ENCODE assay signal across 2 cellular contexts in genomic region chr16:67154578-67155304, GRCh38.
TF ChIP-seq lines count a peak whose summit lies in the region.

No MANE protein-coding gene starts in this region.

TF ChIP-seq in GM23338, 12 proteins besides CTCF, POLR2A, EP300 and RAD21:
- TF ChIP-seq CREB1 (CRISPR knock-in tag; IDR thresholded peaks at IDR 0.05; ENCODE audit: low read depth) (no peak), STAT1 (IDR thresholded peaks at IDR 0.05; ENCODE audit: unreplicated experiment) (no peak), EZH2 (IDR thresholded peaks at IDR 0.05; ENCODE audit: low read depth, unreplicated experiment) (peak; percentile 20)
- TF ChIP-seq, protein P1, sequence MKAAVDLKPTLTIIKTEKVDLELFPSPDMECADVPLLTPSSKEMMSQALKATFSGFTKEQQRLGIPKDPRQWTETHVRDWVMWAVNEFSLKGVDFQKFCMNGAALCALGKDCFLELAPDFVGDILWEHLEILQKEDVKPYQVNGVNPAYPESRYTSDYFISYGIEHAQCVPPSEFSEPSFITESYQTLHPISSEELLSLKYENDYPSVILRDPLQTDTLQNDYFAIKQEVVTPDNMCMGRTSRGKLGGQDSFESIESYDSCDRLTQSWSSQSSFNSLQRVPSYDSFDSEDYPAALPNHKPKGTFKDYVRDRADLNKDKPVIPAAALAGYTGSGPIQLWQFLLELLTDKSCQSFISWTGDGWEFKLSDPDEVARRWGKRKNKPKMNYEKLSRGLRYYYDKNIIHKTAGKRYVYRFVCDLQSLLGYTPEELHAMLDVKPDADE (IDR thresholded peaks at IDR 0.05) = no peak
- TF ChIP-seq, protein P2, sequence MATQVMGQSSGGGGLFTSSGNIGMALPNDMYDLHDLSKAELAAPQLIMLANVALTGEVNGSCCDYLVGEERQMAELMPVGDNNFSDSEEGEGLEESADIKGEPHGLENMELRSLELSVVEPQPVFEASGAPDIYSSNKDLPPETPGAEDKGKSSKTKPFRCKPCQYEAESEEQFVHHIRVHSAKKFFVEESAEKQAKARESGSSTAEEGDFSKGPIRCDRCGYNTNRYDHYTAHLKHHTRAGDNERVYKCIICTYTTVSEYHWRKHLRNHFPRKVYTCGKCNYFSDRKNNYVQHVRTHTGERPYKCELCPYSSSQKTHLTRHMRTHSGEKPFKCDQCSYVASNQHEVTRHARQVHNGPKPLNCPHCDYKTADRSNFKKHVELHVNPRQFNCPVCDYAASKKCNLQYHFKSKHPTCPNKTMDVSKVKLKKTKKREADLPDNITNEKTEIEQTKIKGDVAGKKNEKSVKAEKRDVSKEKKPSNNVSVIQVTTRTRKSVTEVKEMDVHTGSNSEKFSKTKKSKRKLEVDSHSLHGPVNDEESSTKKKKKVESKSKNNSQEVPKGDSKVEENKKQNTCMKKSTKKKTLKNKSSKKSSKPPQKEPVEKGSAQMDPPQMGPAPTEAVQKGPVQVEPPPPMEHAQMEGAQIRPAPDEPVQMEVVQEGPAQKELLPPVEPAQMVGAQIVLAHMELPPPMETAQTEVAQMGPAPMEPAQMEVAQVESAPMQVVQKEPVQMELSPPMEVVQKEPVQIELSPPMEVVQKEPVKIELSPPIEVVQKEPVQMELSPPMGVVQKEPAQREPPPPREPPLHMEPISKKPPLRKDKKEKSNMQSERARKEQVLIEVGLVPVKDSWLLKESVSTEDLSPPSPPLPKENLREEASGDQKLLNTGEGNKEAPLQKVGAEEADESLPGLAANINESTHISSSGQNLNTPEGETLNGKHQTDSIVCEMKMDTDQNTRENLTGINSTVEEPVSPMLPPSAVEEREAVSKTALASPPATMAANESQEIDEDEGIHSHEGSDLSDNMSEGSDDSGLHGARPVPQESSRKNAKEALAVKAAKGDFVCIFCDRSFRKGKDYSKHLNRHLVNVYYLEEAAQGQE (IDR thresholded peaks at IDR 0.05; ENCODE audit: unreplicated experiment) = no peak
TF ChIP-seq in GM23338: peak in this region for 1.

TF ChIP-seq in K562, 482 proteins besides CTCF, POLR2A, EP300 and RAD21:
- TF ChIP-seq ZNF699 (CRISPR knock-in tag; IDR thresholded peaks at IDR 0.05; ENCODE audit: insufficient replicate concordance) (no peak), RBM22 (IDR thresholded peaks at IDR 0.05; ENCODE audit: low read depth, low read length, poor library complexity, severe bottlenecking) (peak; percentile 2), ZNF586 (CRISPR knock-in tag; conservative IDR thresholded peaks at IDR 0.05) (no peak), PCBP1 (IDR thresholded peaks at IDR 0.05; ENCODE audit: low read depth, low read length, poor library complexity, severe bottlenecking) (peak; percentile 37), CREM (IDR thresholded peaks at IDR 0.05; ENCODE audit: low read depth) (no peak), POLR2G (IDR thresholded peaks at IDR 0.05; ENCODE audit: low read depth, low read length) (peak; percentile 29; the same call in 1 of the 2 replicates), RBFOX2 (IDR thresholded peaks at IDR 0.05; ENCODE audit: low read depth, low read length) (no peak)
- TF ChIP-seq, protein P3, sequence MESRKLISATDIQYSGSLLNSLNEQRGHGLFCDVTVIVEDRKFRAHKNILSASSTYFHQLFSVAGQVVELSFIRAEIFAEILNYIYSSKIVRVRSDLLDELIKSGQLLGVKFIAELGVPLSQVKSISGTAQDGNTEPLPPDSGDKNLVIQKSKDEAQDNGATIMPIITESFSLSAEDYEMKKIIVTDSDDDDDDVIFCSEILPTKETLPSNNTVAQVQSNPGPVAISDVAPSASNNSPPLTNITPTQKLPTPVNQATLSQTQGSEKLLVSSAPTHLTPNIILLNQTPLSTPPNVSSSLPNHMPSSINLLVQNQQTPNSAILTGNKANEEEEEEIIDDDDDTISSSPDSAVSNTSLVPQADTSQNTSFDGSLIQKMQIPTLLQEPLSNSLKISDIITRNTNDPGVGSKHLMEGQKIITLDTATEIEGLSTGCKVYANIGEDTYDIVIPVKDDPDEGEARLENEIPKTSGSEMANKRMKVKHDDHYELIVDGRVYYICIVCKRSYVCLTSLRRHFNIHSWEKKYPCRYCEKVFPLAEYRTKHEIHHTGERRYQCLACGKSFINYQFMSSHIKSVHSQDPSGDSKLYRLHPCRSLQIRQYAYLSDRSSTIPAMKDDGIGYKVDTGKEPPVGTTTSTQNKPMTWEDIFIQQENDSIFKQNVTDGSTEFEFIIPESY (CRISPR knock-in tag; IDR thresholded peaks at IDR 0.05) = peak; percentile 78
- TF ChIP-seq, protein P4, sequence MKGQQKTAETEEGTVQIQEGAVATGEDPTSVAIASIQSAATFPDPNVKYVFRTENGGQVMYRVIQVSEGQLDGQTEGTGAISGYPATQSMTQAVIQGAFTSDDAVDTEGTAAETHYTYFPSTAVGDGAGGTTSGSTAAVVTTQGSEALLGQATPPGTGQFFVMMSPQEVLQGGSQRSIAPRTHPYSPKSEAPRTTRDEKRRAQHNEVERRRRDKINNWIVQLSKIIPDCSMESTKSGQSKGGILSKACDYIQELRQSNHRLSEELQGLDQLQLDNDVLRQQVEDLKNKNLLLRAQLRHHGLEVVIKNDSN (CRISPR knock-in tag; IDR thresholded peaks at IDR 0.05) = 0 out of 2 replicates have a peak, but pooled peaks have one; percentile 15
